In the genomic region with DNA sequence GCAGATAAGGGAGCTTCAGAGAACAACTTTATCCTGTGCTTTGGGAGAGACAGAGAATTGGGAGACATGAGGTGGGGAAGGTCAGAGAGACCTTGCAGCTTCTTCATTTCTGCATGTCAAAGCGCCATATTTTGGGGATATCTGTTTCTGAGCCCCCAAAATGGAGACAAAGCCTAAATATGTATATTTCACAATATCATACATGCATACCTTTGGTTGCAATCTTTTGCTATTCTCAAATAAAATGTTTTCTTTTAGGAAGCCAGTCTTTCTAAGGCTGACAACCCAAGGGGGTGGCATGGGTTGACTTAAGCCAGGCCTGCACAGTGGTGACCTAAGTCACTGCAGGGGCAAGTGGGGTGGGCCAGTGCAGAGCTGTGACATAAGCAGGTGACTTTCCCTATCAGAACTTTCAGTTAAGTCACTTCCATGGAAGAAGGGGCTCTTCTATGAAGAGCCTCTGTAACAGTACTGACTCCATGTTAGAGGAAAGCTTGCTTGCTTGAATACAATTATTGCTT, we compare ENCODE assay signal across 28 cellular contexts. TPM values are rescaled to one million over a fixed set of nuclear protein-coding genes. Genes with fewer than 3 reads are reported as not detected.
"Had no signal": no experiment of that assay in that cellular context is flagged by ENCODE, and none has a peak within 500 bp of the region (broad histone marks: within the 10 kb centered on the region; RNA-seq: fewer than 3 reads in every experiment).

No MANE protein-coding gene starts in this region.

- H3K4me1 Mint-ChIP-seq: nephron; neural progenitor cell; stimulated activated effector memory CD8-positive, alpha-beta T cell treated with anti-CD3 and anti-CD28 coated beads, Interleukin-12 subunit alpha, Interleukin-12 subunit beta, amount 100 ng/mL, for 72 hours had no signal

- H3K27me3 ChIP-seq: gastrocnemius medialis, left lung, stomach, thyroid gland, vagina had no signal

- H3K4me3 Mint-ChIP-seq: naive thymus-derived CD4-positive, alpha-beta T cell; nephron; neural progenitor cell; stimulated activated effector memory CD8-positive, alpha-beta T cell treated with anti-CD3 and anti-CD28 coated beads, Interleukin-12 subunit alpha, Interleukin-12 subunit beta, amount 100 ng/mL, for 72 hours had no signal

- H3K9me3 ChIP-seq: gastrocnemius medialis, left lung, stomach, thyroid gland, vagina had no signal

- ATAC-seq: esophagus mucosa; gastrocnemius medialis; left cardiac atrium; left lung; naive thymus-derived CD4-positive, alpha-beta T cell; sciatic nerve; stimulated activated effector memory CD8-positive, alpha-beta T cell treated with anti-CD3 and anti-CD28 coated beads, Interleukin-12 subunit alpha, Interleukin-12 subunit beta, amount 100 ng/mL, for 72 hours had no signal

- H3K4me2 ChIP-seq: neural progenitor cell, smooth muscle cell had no signal

- H3K4me1 ChIP-seq: gastrocnemius medialis, left lung, neural progenitor cell, parathyroid adenoma, stomach, thyroid gland had no signal

- FAIRE-seq: islet of Langerhans had no signal

- H2AFZ ChIP-seq: neural progenitor cell, parathyroid adenoma had no signal

- H3K27ac ChIP-seq: epithelial cell of prostate, gastrocnemius medialis, left lung, neural progenitor cell, parathyroid adenoma, stomach, thyroid gland, vagina had no signal

- H3K4me3 ChIP-seq: gastrocnemius medialis, left lung, neural progenitor cell, smooth muscle cell, stomach, thyroid gland, vagina had no signal

- H3K36me3 Mint-ChIP-seq: stimulated activated effector memory CD8-positive, alpha-beta T cell treated with anti-CD3 and anti-CD28 coated beads, Interleukin-12 subunit alpha, Interleukin-12 subunit beta, amount 100 ng/mL, for 72 hours had no signal

- H3K27ac Mint-ChIP-seq: naive thymus-derived CD4-positive, alpha-beta T cell; nephron; neural progenitor cell; stimulated activated effector memory CD8-positive, alpha-beta T cell treated with anti-CD3 and anti-CD28 coated beads, Interleukin-12 subunit alpha, Interleukin-12 subunit beta, amount 100 ng/mL, for 72 hours had no signal

- H3K79me2 ChIP-seq: parathyroid adenoma had no signal

- H3K9ac ChIP-seq: neural progenitor cell, parathyroid adenoma had no signal

- H3K36me3 ChIP-seq: gastrocnemius medialis, left lung, neural progenitor cell, stomach, thyroid gland, vagina had no signal

- DNase-seq: cortex of kidney; effector CD4-positive, alpha-beta T cell; foreskin fibroblast; gastrocnemius medialis; head of caudate nucleus; hippocampal formation; left cardiac atrium; left lung; mesenchymal stem cell; midbrain; stimulated activated CD4-positive, alpha-beta T cell treated with anti-CD3 and anti-CD28 coated beads, Interleukin-12 subunit alpha, Interleukin-12 subunit beta, amount 100 ng/mL, for 4 hours; stimulated activated CD4-positive, alpha-beta T cell treated with anti-CD3 and anti-CD28 coated beads, Interleukin-1b, Interleukin-23, amount 100 ng/mL, for 48 hours; stimulated activated CD4-positive, alpha-beta T cell treated with anti-CD3 and anti-CD28 coated beads, Interleukin-4, amount 100 ng/mL, for 24 hours; stimulated activated naive CD4-positive, alpha-beta T cell treated with Interleukin-2 at 50 U/mL for 16 hours; stomach; thyroid gland; trophoblast cell had no signal

RNA-seq across cellular contexts. Expression of a gene that starts 26.7 kb away (rescaled TPM):
- total RNA-seq: smooth muscle cell had no signal
- polyA plus RNA-seq: naive thymus-derived CD4-positive, alpha-beta T cell had no signal
